Comparison of ENCODE assay signal across 8 cellular contexts in genomic region chr4:173288296-173288695, GRCh38. TPM values are rescaled to one million over a fixed set of nuclear protein-coding genes. Genes with fewer than 3 reads are reported as not detected.
DNase-seq lines count a peak whose midpoint lies in the region; ATAC-seq and TF ChIP-seq lines count a peak whose summit lies in the region.

No MANE protein-coding gene starts in this region.

- H4K20me1 ChIP-seq in Loucy (ENCODE audit: insufficient read depth, low read length, poor library complexity, severe bottlenecking): peaks cover 26% of the 10 kb centered on the region

- no peaks in the 10 kb centered on the region for H3K27me3 ChIP-seq in Loucy (ENCODE audit: insufficient read depth, low read length, poor library complexity, severe bottlenecking)

- no peaks in the 10 kb centered on the region for H3F3A ChIP-seq in Loucy (ENCODE audit: low read depth)

- peaks cover 10% of the 10 kb centered on the region for H3K9me3 Mint-ChIP-seq in chondrocyte (ENCODE audit: low read depth)

- no peaks in the 10 kb centered on the region for H3K27me3 Mint-ChIP-seq in chondrocyte (ENCODE audit: low read depth)

- peaks cover 91% of the 10 kb centered on the region for H3K79me2 ChIP-seq in Loucy (ENCODE audit: insufficient read depth, low read length)

- no peak overlapping the region for H3K4me2 ChIP-seq in Loucy (ENCODE audit: low read depth, low read length, poor library complexity, severe bottlenecking)

- peaks cover 6% of the 10 kb centered on the region for H3K36me3 Mint-ChIP-seq in chondrocyte (ENCODE audit: low read depth)

- DNase-seq in CD1c-positive myeloid dendritic cell (ENCODE audit: extremely low spot score) (peak; percentile 79), chondrocyte (ENCODE audit: low spot score) (no peak), lung microvascular endothelial cell (ENCODE audit: low read depth in 2 of 2) (peak; percentile 70 to 72), NCI-H1436 (lab: John Stamatoyannopoulos, UW) (no peak)
- peak; percentile 68 to 74 for DNase-seq in activated CD4-positive, alpha-beta T cell treated with anti-CD3 and anti-CD28 coated beads for 24 hours (ENCODE audit: low read depth in 2 of 2)
- DNase-seq in stimulated activated CD8-positive, alpha-beta memory T cell treated with anti-CD3 and anti-CD28 coated beads, Interleukin-7, amount 100 ng/mL, for 4 hours (ENCODE audit: low read depth in 2 of 2): peak; percentile 26 to 51

- H3K36me3 ChIP-seq in Loucy (ENCODE audit: insufficient read depth, low read length): peaks cover 41% of the 10 kb centered on the region

- TF ChIP-seq CTCF in Loucy (conservative IDR thresholded peaks at IDR 0.05; ENCODE audit: low read length) (peak; percentile 79), chondrocyte (IDR thresholded peaks at IDR 0.05) (peak; percentile 78)

- no peak overlapping the region for H2AFZ ChIP-seq in Loucy (ENCODE audit: low read length)

- no peaks in the 10 kb centered on the region for H3K4me1 Mint-ChIP-seq in chondrocyte (ENCODE audit: low read depth)

- H3K4me3 Mint-ChIP-seq in chondrocyte (ENCODE audit: unreplicated experiment): no peak overlapping the region

- H3K9me2 ChIP-seq in Loucy (replicated peaks; ENCODE audit: low read depth, low read length): no peaks in the 10 kb centered on the region

- peaks cover 21% of the 10 kb centered on the region; the same call in 1 of the 2 replicates for H3K9me3 ChIP-seq in Loucy (ENCODE audit: insufficient read depth, low read depth, low read length)

- H3K9ac ChIP-seq in Loucy (ENCODE audit: low read depth, low read length, poor library complexity, severe bottlenecking): no peak overlapping the region

- H3K4me1 ChIP-seq in Loucy (ENCODE audit: insufficient read depth, low read length, poor library complexity, severe bottlenecking): peaks cover 12% of the 10 kb centered on the region

- peak; percentile 57 for ATAC-seq in GM19467 (IDR thresholded peaks at IDR 0.05; ENCODE audit: unreplicated experiment)

- H3K4me3 ChIP-seq in Loucy (ENCODE audit: low read length, poor library complexity, severe bottlenecking): no peak overlapping the region

- H3K27ac Mint-ChIP-seq in chondrocyte (ENCODE audit: unreplicated experiment): no peak overlapping the region

RNA-seq across cellular contexts. Expression of gene HMGB2, which starts 45.9 kb away (rescaled TPM):
- total RNA-seq in chondrocyte: 24.0 to 31.0 TPM (median 27.7 TPM) in 3 replicates
- total RNA-seq in lung microvascular endothelial cell: 34.5 and 71.0 TPM in 2 replicates

Comparison
In these comparisons a context has a peak if more than half of its experiments do, and no peak if none do; other contexts are left out.
1. DNase-seq: peak in CD1c-positive myeloid dendritic cell (single experiment), activated CD4-positive, alpha-beta T cell treated with anti-CD3 and anti-CD28 coated beads for 24 hours (2 of 2), lung microvascular endothelial cell (2 of 2) and stimulated activated CD8-positive, alpha-beta memory T cell treated with anti-CD3 and anti-CD28 coated beads, Interleukin-7, amount 100 ng/mL, for 4 hours (2 of 2); none in chondrocyte (single experiment) and NCI-H1436 (single experiment).